In the genomic region with DNA sequence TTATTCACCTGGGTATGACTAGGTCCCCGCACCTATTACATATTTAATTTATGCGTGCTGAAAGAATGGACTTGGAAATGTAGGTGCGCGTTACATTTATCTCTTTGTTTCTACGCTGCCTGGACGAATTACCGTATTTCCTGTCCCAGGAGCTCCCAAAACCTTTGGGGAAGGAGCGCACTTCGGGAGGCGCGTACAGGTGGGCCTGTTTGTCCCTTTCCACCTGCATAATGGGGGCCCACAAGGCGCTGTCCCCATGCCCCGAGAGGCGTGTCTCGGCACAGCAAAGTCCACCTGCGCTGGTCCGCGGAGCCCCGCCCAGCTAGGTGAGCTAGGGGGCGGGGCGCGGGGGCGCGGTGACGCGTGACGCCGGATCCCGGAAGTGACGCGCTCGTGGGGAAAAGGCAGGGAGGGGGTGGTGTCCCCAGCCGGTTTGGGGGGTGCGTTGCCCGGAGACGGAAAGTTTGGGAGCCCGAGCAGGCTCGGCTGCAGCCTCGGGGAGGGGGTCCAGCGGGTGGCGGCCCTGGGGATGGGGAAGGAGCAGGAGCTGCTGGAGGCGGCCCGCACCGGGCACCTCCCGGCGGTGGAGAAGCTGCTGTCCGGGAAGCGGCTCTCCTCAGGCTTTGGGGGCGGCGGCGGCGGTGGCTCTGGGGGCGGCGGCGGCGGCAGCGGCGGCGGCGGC, we compare ENCODE assay signal across 8 cellular contexts. TPM values are rescaled to one million over a fixed set of nuclear protein-coding genes. Genes with fewer than 3 reads are reported as not detected.
DNase-seq lines count a peak whose midpoint lies in the region; ATAC-seq, FAIRE-seq and TF ChIP-seq lines count a peak whose summit lies in the region.

A gene with protein sequence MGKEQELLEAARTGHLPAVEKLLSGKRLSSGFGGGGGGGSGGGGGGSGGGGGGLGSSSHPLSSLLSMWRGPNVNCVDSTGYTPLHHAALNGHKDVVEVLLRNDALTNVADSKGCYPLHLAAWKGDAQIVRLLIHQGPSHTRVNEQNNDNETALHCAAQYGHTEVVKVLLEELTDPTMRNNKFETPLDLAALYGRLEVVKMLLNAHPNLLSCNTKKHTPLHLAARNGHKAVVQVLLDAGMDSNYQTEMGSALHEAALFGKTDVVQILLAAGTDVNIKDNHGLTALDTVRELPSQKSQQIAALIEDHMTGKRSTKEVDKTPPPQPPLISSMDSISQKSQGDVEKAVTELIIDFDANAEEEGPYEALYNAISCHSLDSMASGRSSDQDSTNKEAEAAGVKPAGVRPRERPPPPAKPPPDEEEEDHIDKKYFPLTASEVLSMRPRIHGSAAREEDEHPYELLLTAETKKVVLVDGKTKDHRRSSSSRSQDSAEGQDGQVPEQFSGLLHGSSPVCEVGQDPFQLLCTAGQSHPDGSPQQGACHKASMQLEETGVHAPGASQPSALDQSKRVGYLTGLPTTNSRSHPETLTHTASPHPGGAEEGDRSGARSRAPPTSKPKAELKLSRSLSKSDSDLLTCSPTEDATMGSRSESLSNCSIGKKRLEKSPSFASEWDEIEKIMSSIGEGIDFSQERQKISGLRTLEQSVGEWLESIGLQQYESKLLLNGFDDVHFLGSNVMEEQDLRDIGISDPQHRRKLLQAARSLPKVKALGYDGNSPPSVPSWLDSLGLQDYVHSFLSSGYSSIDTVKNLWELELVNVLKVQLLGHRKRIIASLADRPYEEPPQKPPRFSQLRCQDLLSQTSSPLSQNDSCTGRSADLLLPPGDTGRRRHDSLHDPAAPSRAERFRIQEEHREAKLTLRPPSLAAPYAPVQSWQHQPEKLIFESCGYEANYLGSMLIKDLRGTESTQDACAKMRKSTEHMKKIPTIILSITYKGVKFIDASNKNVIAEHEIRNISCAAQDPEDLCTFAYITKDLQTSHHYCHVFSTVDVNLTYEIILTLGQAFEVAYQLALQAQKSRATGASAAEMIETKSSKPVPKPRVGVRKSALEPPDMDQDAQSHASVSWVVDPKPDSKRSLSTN (plus strand): TSS at position 382 of the 682 bp plus-strand sequence. CDS start 148 bp downstream, at position 530.

- H3K79me2 ChIP-seq in endothelial cell of umbilical vein (ENCODE audit: control insufficient read depth, insufficient read depth, low read length) = peaks cover 27% of the 10 kb centered on the region

- peak within 1 kb of the TSS; percentile 82 for H3K27ac ChIP-seq in endothelial cell of umbilical vein (ENCODE audit: insufficient read depth, low read depth, low read length)

- H3K4me1 ChIP-seq in endothelial cell of umbilical vein (ENCODE audit: control insufficient read depth, extremely low read depth, insufficient read depth, low read length) (peaks cover 14% of the 10 kb centered on the region), mucosa of descending colon (ENCODE audit: low read depth) (peaks cover 23% of the 10 kb centered on the region)

- ATAC-seq in HG03520 (IDR thresholded peaks at IDR 0.05; ENCODE audit: unreplicated experiment) = peak; percentile 60
- peak; percentile 94 for ATAC-seq in mucosa of descending colon

- FAIRE-seq in endothelial cell of umbilical vein (lab: Jason Lieb, UNC) = peak; percentile 24

- H3K4me3 ChIP-seq in endothelial cell of umbilical vein (replicated peaks in 1 of 3; ENCODE audit: insufficient read depth in 1 of 3, low read depth in 1 of 3, low read length in 3 of 3) (peak within 1 kb of the TSS; percentile 80 to 96 (median 87)), mucosa of descending colon (peak within 1 kb of the TSS; percentile 77)

- no peaks in the 10 kb centered on the region for H3K9me1 ChIP-seq in endothelial cell of umbilical vein (replicated peaks; ENCODE audit: control insufficient read depth, extremely low read depth, insufficient read depth, low read length)

- no TSS peak for BruUV-seq in endothelial cell of umbilical vein (replicated peaks; lab: Mats Ljungman, UMichigan)

- dilution Hi-C loops in endothelial cell of umbilical vein (cut with MboI; ENCODE audit: extremely low pct_ligation_motif_present, low sequenced_read_pairs) = no loop called here

- no peaks in the 10 kb centered on the region for H4K20me1 ChIP-seq in endothelial cell of umbilical vein (replicated peaks; ENCODE audit: control insufficient read depth, extremely low read depth, insufficient read depth, low read length)

- POLR2A ChIA-PET in endothelial cell of umbilical vein (lab: Charles Lee) = interaction anchor here (0.5 kb wide), 1 partner anchor 132 kb away, joined by 5 read pairs; no protein-coding TSS in a partner anchor

- H3K9me3 ChIP-seq in endothelial cell of umbilical vein (replicated peaks; ENCODE audit: control insufficient read depth, insufficient read depth, low read length) (no peaks in the 10 kb centered on the region), mucosa of descending colon (no peaks in the 10 kb centered on the region)

- TF ChIP-seq CTCF in endothelial cell of umbilical vein (IDR thresholded peaks at IDR 0.05; ENCODE audit: extremely low read depth in 1 of 2, insufficient read depth in 1 of 2, low read depth in 1 of 2, low read length in 2 of 2) = no peak
- no peak for TF ChIP-seq CTCF in mucosa of descending colon (IDR thresholded peaks at IDR 0.05)

- TF ChIP-seq POLR2A in endothelial cell of umbilical vein (IDR thresholded peaks at IDR 0.05; ENCODE audit: low read depth, low read length) = peak; percentile 55

- H3K36me3 ChIP-seq in endothelial cell of umbilical vein (ENCODE audit: control insufficient read depth in 2 of 2, extremely low read depth in 1 of 2, insufficient read depth in 2 of 2, low read length in 2 of 2) (peaks cover 0 to 3% of the 10 kb centered on the region in 2 experiments), mucosa of descending colon (ENCODE audit: low read depth) (no peaks in the 10 kb centered on the region)

- H3K4me2 ChIP-seq in endothelial cell of umbilical vein (ENCODE audit: insufficient read depth, low read length) = peak within 1 kb of the TSS; percentile 98

- intact Hi-C loops in endothelial cell of umbilical vein (cut with micrococcal nuclease) (loop anchor here (1.0 to 2.0 kb wide), 4 partner anchors 24 to 132 kb away; a partner anchor contains a TSS), mucosa of descending colon (cut with DNase I, micrococcal nuclease) (no loop called here)

- CTCF ChIA-PET in endothelial cell of umbilical vein (lab: Charles Lee) = interaction anchor here (0.9 to 4.5 kb wide), 8 partner anchors 17 to 352 kb away, joined by 3 to 18 read pairs (median 6); a partner anchor contains a TSS

- H2AFZ ChIP-seq in endothelial cell of umbilical vein (ENCODE audit: low read depth, low read length) = peak within 1 kb of the TSS; percentile 86

- DNase-seq in NCI-H2081 (lab: John Stamatoyannopoulos, UW) (peak; percentile 86 to 87), NCI-H2081 treated with DMSO at 0.1 percent for 48 hours (lab: John Stamatoyannopoulos, UW) (no peak), NOMO-1 treated with DMSO at 0.1 percent for 48 hours (lab: John Stamatoyannopoulos, UW; ENCODE audit: unreplicated experiment) (peak; percentile 52), endothelial cell of umbilical vein (ENCODE audit: low read depth, low spot score) (peak; percentile 48), mucosa of descending colon (peak; percentile 94 to 96 (median 94))
- peak; percentile 97 for DNase-seq in activated CD8-positive, alpha-beta memory T cell treated with anti-CD3 and anti-CD28 coated beads, Interleukin-2, amount 50 U/mL, for 48 hours
- DNase-seq in stimulated activated CD8-positive, alpha-beta memory T cell treated with anti-CD3 and anti-CD28 coated beads, Interleukin-2, amount 100 ng/mL, for 48 hours (ENCODE audit: low read depth in 2 of 2) = peak; percentile 84 to 90

- no peaks in the 10 kb centered on the region for H3K27me3 ChIP-seq in endothelial cell of umbilical vein (ENCODE audit: control insufficient read depth in 2 of 2, insufficient read depth in 2 of 2, low read length in 2 of 2)

- H3K9ac ChIP-seq in endothelial cell of umbilical vein (replicated peaks; ENCODE audit: extremely low read depth, insufficient read depth, low read length) = peak within 1 kb of the TSS; percentile 86

TF ChIP-seq in endothelial cell of umbilical vein, 7 proteins besides CTCF, POLR2A, EP300 and RAD21:
- TF ChIP-seq FOS (IDR thresholded peaks at IDR 0.05; ENCODE audit: borderline replicate concordance, insufficient read depth, low read length) = no peak
- TF ChIP-seq POLR2AphosphoS5 (IDR thresholded peaks at IDR 0.05; ENCODE audit: insufficient read depth, low read depth, low read length) = no peak
- TF ChIP-seq MYC (IDR thresholded peaks at IDR 0.05; ENCODE audit: low read depth, low read length) = no peak
- TF ChIP-seq, protein P1, sequence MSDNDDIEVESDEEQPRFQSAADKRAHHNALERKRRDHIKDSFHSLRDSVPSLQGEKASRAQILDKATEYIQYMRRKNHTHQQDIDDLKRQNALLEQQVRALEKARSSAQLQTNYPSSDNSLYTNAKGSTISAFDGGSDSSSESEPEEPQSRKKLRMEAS (IDR thresholded peaks at IDR 0.05; ENCODE audit: insufficient read depth, insufficient read length) = no peak
- TF ChIP-seq EZH2 (IDR thresholded peaks at IDR 0.05; ENCODE audit: borderline replicate concordance, low read depth, low read length, severe bottlenecking) = no peak
- no peak for TF ChIP-seq GATA2 (IDR thresholded peaks at IDR 0.05; ENCODE audit: insufficient read depth, insufficient read length, low read depth, low read length)
- TF ChIP-seq JUN (IDR thresholded peaks at IDR 0.05; ENCODE audit: borderline replicate concordance, insufficient read depth, insufficient read length, low read depth) = no peak

RNA-seq across cellular contexts. Expression of the gene that starts here (rescaled TPM):
- 20.7 and 26.1 TPM in 2 replicates for total RNA-seq in endothelial cell of umbilical vein
- polyA plus RNA-seq in endothelial cell of umbilical vein = 6.7 and 8.9 TPM in 2 replicates
- polyA plus RNA-seq in endothelial cell of umbilical vein (2011; cell fraction: cytosol; rRNA removed) = 8.6 TPM in 2 replicates
- 22.9 and 28.3 TPM in 2 replicates for polyA plus RNA-seq in endothelial cell of umbilical vein (2011; cell fraction: nucleus; rRNA removed)
- polyA plus RNA-seq in endothelial cell of umbilical vein (2012) = 11.1 and 12.4 TPM in 2 replicates
- polyA minus RNA-seq in endothelial cell of umbilical vein = 20.1 and 20.9 TPM in 2 replicates
- polyA minus RNA-seq in endothelial cell of umbilical vein (2011; cell fraction: cytosol; rRNA and poly(A)+ RNA removed) = 5.5 TPM
- 21.1 and 22.3 TPM in 2 replicates for polyA minus RNA-seq in endothelial cell of umbilical vein (2011; cell fraction: nucleus; rRNA and poly(A)+ RNA removed)
- 10 to 100 TPM; 30.0 to 62.4 (median 33.3) TPM for total RNA-seq in mucosa of descending colon
